ENCODE assay signal across 8 cellular contexts in the genomic region with DNA sequence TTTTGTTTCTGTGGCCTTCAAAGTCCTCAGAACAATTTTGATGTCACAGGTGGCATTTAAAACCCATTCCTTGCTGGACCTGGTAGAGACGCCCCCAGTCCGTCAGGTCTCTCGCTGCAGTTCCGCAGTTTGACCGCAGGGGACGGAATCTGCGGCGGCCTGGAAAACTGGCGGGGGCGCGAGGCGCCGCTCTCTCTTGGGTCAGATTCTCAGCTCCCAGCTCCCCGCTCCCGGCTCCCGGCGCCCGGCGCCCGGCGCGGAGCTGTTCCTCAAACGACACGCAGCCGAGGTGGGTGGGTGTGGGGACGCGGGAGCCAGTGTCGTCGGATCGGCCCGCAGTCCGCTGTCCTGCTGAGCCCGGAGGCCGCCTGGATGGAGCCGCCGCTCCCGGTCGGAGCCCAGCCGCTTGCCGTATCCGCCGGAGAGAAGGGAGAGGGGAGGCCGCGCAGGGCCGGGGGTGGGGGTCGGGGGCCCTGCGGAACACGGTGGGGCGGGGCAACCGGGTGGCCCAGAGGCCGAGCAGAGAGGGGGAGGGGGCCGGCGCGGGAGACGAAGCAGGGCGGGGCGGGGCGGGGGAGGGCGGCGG. TPM values are rescaled to one million over a fixed set of nuclear protein-coding genes. Genes with fewer than 3 reads are reported as not detected.
DNase-seq lines count a peak whose midpoint lies in the region; ATAC-seq lines count a peak whose summit lies in the region.

A gene (plus strand): TSS at position 192 of the 586 bp plus-strand sequence. CDS start 181 bp downstream, at position 373.

- peaks cover 7 to 15% (median 8%) of the 10 kb centered on the region in 3 donors for H3K4me1 ChIP-seq in skeletal muscle tissue (ENCODE audit: control insufficient read depth in 3 of 3, insufficient read depth in 3 of 3, low read length in 3 of 3)

- DNase-seq in SIG-M5 treated with dmso at 0.1 percent for 504 hours (lab: John Stamatoyannopoulos, UW; ENCODE audit: unreplicated experiment) (peak; percentile 59), SIG-M5 (lab: John Stamatoyannopoulos, UW) (no peak), NCI-H1105 treated with DMSO at 0.1 percent for 48 hours (lab: John Stamatoyannopoulos, UW) (peak; percentile 58), T-helper 9 cell (peak; percentile 16), T47D (ENCODE audit: low read depth in 1 of 2, low spot score in 1 of 2) (peak; percentile 33 to 70), iPS-NIHi11 (ENCODE audit: low spot score) (peak; percentile 76)

- in situ Hi-C loops in T47D (cut with HindIII; ENCODE audit: low pct_unique_long_range_greater_than_20kb, low sequenced_read_pairs): no loop called here

- H3K27me3 ChIP-seq in skeletal muscle tissue (ENCODE audit: control insufficient read depth in 3 of 3, insufficient read depth in 3 of 3, low read length in 3 of 3): no peaks in the 10 kb centered on the region

- H3K9me3 ChIP-seq in skeletal muscle tissue (ENCODE audit: control insufficient read depth in 3 of 3, low read length in 3 of 3): no peaks in the 10 kb centered on the region

- H3K4me3 ChIP-seq in skeletal muscle tissue (ENCODE audit: low read length in 3 of 3): peak within 1 kb of the TSS; percentile 72 to 75 (median 74)

- H3K27ac ChIP-seq in skeletal muscle tissue (ENCODE audit: low read depth, low read length): peak within 1 kb of the TSS; percentile 63

- no peaks in the 10 kb centered on the region for H3K36me3 ChIP-seq in skeletal muscle tissue (ENCODE audit: control insufficient read depth in 3 of 3, insufficient read depth in 3 of 3, low read length in 3 of 3)

- H3K9ac ChIP-seq in skeletal muscle tissue (ENCODE audit: low read depth in 1 of 3, low read length in 3 of 3): peak within 1 kb of the TSS; percentile 66 to 81 (median 81)

- ATAC-seq in HG02759 (IDR thresholded peaks at IDR 0.05; ENCODE audit: unreplicated experiment): peak; percentile 98

RNA-seq across cellular contexts. Expression of the gene that starts here (rescaled TPM):
- 8.4 TPM for total RNA-seq in skeletal muscle tissue
